ENCODE assay signal across 2 cellular contexts in genomic region chr1:172589553-172589952, GRCh38.
TF ChIP-seq lines count a peak whose summit lies in the region.

No MANE protein-coding gene starts in this region.

TF ChIP-seq in A549, 52 proteins besides CTCF, POLR2A, EP300 and RAD21:
- TF ChIP-seq HES2 (IDR thresholded peaks at IDR 0.05) (no peak), MAFK (IDR thresholded peaks at IDR 0.05; ENCODE audit: partially characterized antibody) (peak; percentile 95)

TF ChIP-seq in endothelial cell of umbilical vein, 7 proteins besides CTCF, POLR2A, EP300 and RAD21:
- TF ChIP-seq EZH2 (IDR thresholded peaks at IDR 0.05; ENCODE audit: borderline replicate concordance, low read depth, low read length, severe bottlenecking) (no peak), FOS (IDR thresholded peaks at IDR 0.05; ENCODE audit: borderline replicate concordance, insufficient read depth, low read length) (no peak), POLR2AphosphoS5 (IDR thresholded peaks at IDR 0.05; ENCODE audit: insufficient read depth, low read depth, low read length) (no peak)
